ENCODE assay signal across 22 cellular contexts in genomic region chr6:165487347-165487746, GRCh38.
"Had no signal": no experiment of that assay in that cellular context is flagged by ENCODE, and none has a peak within 500 bp of the region (broad histone marks: within the 10 kb centered on the region; RNA-seq: fewer than 3 reads in every experiment).

No MANE protein-coding gene starts in this region.

- H3K4me2 ChIP-seq: SK-N-SH had no signal

- H3K36me3 ChIP-seq: esophagus muscularis mucosa, upper lobe of left lung had no signal

- H3K4me1 ChIP-seq: esophagus muscularis mucosa, foreskin keratinocyte, parathyroid adenoma, testis, upper lobe of left lung had no signal

- H3K9me2 ChIP-seq: SK-N-SH had no signal

- H3K27me3 Mint-ChIP-seq: activated B cell treated with CpG ODN at 0.5 μM for 24 hours; activated CD4-positive, alpha-beta memory T cell treated with anti-CD3 and anti-CD28 coated beads for 36 hours; activated naive CD8-positive, alpha-beta T cell treated with anti-CD3 and anti-CD28 coated beads for 36 hours; central memory CD8-positive, alpha-beta T cell had no signal

- H2AFZ ChIP-seq: parathyroid adenoma had no signal

- H3K36me3 Mint-ChIP-seq: activated CD4-positive, alpha-beta memory T cell treated with anti-CD3 and anti-CD28 coated beads for 36 hours; activated naive CD8-positive, alpha-beta T cell treated with anti-CD3 and anti-CD28 coated beads for 36 hours; stimulated activated effector memory CD8-positive, alpha-beta T cell treated with anti-CD3 and anti-CD28 coated beads, Interleukin-12 subunit alpha, Interleukin-12 subunit beta, amount 100 ng/mL, for 72 hours had no signal

- H3K27ac ChIP-seq: body of pancreas, esophagus muscularis mucosa, foreskin keratinocyte, parathyroid adenoma, testis, upper lobe of left lung had no signal

- H3K9me3 ChIP-seq: body of pancreas, esophagus muscularis mucosa, SK-N-SH, testis, upper lobe of left lung had no signal

- H3K4me3 ChIP-seq: body of pancreas, esophagus muscularis mucosa, testis, upper lobe of left lung had no signal

- H3K79me2 ChIP-seq: parathyroid adenoma had no signal

- H3K27ac Mint-ChIP-seq: activated B cell treated with CpG ODN at 0.5 μM for 24 hours; activated CD4-positive, alpha-beta memory T cell treated with anti-CD3 and anti-CD28 coated beads for 36 hours; activated naive CD8-positive, alpha-beta T cell treated with anti-CD3 and anti-CD28 coated beads for 36 hours; activated T-helper 1 cell treated with anti-CD3 and anti-CD28 coated beads, Interleukin-12 subunit alpha, Interleukin-12 subunit beta, Interleukin-2, Interleukin-4 antibody, amounts not matched to agents 30 ng/mL and 10 ng/mL and 1 ng/mL, durations not matched to agents 14 hours and 24 hours and 36 hours; stimulated activated effector memory CD8-positive, alpha-beta T cell treated with anti-CD3 and anti-CD28 coated beads, Interleukin-12 subunit alpha, Interleukin-12 subunit beta, amount 100 ng/mL, for 72 hours; T-helper 2 cell treated with Interferon-gamma antibody and Interleukin-4, amounts not matched to agents 5 μg/mL and 100 μg/mL, for 36 hours had no signal

- H3K9ac ChIP-seq: parathyroid adenoma, SK-N-SH had no signal

- H3K4me3 Mint-ChIP-seq: activated B cell treated with CpG ODN at 0.5 μM for 24 hours; activated CD4-positive, alpha-beta memory T cell treated with anti-CD3 and anti-CD28 coated beads for 36 hours; activated naive CD8-positive, alpha-beta T cell treated with anti-CD3 and anti-CD28 coated beads for 36 hours; activated T-helper 1 cell treated with anti-CD3 and anti-CD28 coated beads, Interleukin-12 subunit alpha, Interleukin-12 subunit beta, Interleukin-2, Interleukin-4 antibody, amounts not matched to agents 30 ng/mL and 10 ng/mL and 1 ng/mL, durations not matched to agents 14 hours and 24 hours and 36 hours; central memory CD8-positive, alpha-beta T cell; stimulated activated effector memory CD8-positive, alpha-beta T cell treated with anti-CD3 and anti-CD28 coated beads, Interleukin-12 subunit alpha, Interleukin-12 subunit beta, amount 100 ng/mL, for 72 hours; T-helper 2 cell treated with Interferon-gamma antibody and Interleukin-4, amounts not matched to agents 5 μg/mL and 100 μg/mL, for 36 hours had no signal

- H3K27me3 ChIP-seq: body of pancreas, esophagus muscularis mucosa, foreskin keratinocyte, testis, upper lobe of left lung had no signal

- DNase-seq: activated B cell treated with CpG ODN at 0.5 μM for 24 hours; activated CD4-positive, alpha-beta memory T cell treated with anti-CD3 and anti-CD28 coated beads for 36 hours; activated CD4-positive, alpha-beta T cell treated with anti-CD3 and anti-CD28 coated beads for 4 hours; activated naive CD4-positive, alpha-beta T cell; activated naive CD8-positive, alpha-beta T cell treated with anti-CD3 and anti-CD28 coated beads for 36 hours; activated T-cell treated with anti-CD3 and anti-CD28 coated beads for 4 hours; amygdala; cortex of kidney; foreskin keratinocyte; SK-N-SH; stimulated activated CD4-positive, alpha-beta T cell treated with anti-CD3 and anti-CD28 coated beads, Interleukin-4, amount 100 ng/mL, for 24 hours; testis; upper lobe of left lung had no signal

- H3K4me1 Mint-ChIP-seq: activated B cell treated with CpG ODN at 0.5 μM for 24 hours; activated naive CD8-positive, alpha-beta T cell treated with anti-CD3 and anti-CD28 coated beads for 36 hours; central memory CD8-positive, alpha-beta T cell; stimulated activated effector memory CD8-positive, alpha-beta T cell treated with anti-CD3 and anti-CD28 coated beads, Interleukin-12 subunit alpha, Interleukin-12 subunit beta, amount 100 ng/mL, for 72 hours had no signal

- ATAC-seq: body of pancreas; foreskin keratinocyte; left lobe of liver; sciatic nerve; stimulated activated effector memory CD8-positive, alpha-beta T cell treated with anti-CD3 and anti-CD28 coated beads, Interleukin-12 subunit alpha, Interleukin-12 subunit beta, amount 100 ng/mL, for 72 hours had no signal

- H3K9me3 Mint-ChIP-seq: activated B cell treated with CpG ODN at 0.5 μM for 24 hours; T-helper 2 cell treated with Interferon-gamma antibody and Interleukin-4, amounts not matched to agents 5 μg/mL and 100 μg/mL, for 36 hours had no signal
